27 cellular contexts compared by ENCODE assay signal in the genomic region with DNA sequence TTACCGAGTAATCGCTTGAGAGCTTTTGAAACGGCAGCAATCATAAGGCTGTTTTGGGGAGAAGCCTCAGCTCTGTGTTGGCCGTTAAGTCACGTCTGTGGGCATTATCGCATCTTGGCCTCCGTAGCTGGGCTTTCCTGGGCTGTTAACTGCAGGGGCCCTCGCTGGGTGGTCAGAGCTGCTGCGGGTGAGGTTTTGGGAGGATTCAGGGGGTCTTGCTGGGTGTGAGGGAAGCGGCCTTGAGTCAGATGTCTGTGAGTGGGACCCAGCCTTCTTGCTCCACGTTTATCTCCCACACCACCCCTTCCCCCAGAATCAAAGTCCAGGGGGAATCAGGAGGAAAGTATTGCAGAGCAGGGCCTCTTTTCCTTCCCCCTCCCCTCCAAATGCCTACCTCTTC. TPM values are rescaled to one million over a fixed set of nuclear protein-coding genes. Genes with fewer than 3 reads are reported as not detected.
"Had no signal": no experiment of that assay in that cellular context is flagged by ENCODE, and none has a peak within 500 bp of the region (broad histone marks: within the 10 kb centered on the region; RNA-seq: fewer than 3 reads in every experiment).

No MANE protein-coding gene starts in this region.

- H3K36me3 Mint-ChIP-seq: mesothelial cell of epicardium; naive thymus-derived CD4-positive, alpha-beta T cell; natural killer cell treated with Interleukin-12 subunit alpha and Interleukin-12 subunit beta and Interleukin-15 and Interleukin-18, amount 100 ng/mL, for 72 hours; stimulated activated effector memory CD8-positive, alpha-beta T cell treated with anti-CD3 and anti-CD28 coated beads, Interleukin-12 subunit alpha, Interleukin-12 subunit beta, amount 100 ng/mL, for 72 hours had no signal

- H3K9me3 Mint-ChIP-seq: mesothelial cell of epicardium; naive thymus-derived CD4-positive, alpha-beta T cell; natural killer cell treated with Interleukin-12 subunit alpha and Interleukin-12 subunit beta and Interleukin-15 and Interleukin-18, amount 100 ng/mL, for 72 hours; neural crest cell; stimulated activated effector memory CD8-positive, alpha-beta T cell treated with anti-CD3 and anti-CD28 coated beads, Interleukin-12 subunit alpha, Interleukin-12 subunit beta, amount 100 ng/mL, for 72 hours; stimulated activated naive CD8-positive, alpha-beta T cell treated with anti-CD3 and anti-CD28 coated beads, Interleukin-15, Interleukin-2, amounts not matched to agents 100 ng/mL and 50 ng/mL, for 24 hours had no signal

- H3K4me1 Mint-ChIP-seq: naive thymus-derived CD4-positive, alpha-beta T cell; stimulated activated effector memory CD8-positive, alpha-beta T cell treated with anti-CD3 and anti-CD28 coated beads, Interleukin-12 subunit alpha, Interleukin-12 subunit beta, amount 100 ng/mL, for 72 hours had no signal

- H3K27me3 ChIP-seq: ovary had no signal

- H3K27ac ChIP-seq: heart left ventricle, left ventricle myocardium inferior, ovary, spleen, tibial nerve, upper lobe of left lung had no signal

- DNase-seq: glutamatergic neuron; heart left ventricle; hypothalamus; kidney glomerular epithelial cell; left cardiac atrium; left ventricle myocardium inferior; mesendoderm; mucosa of descending colon; naive thymus-derived CD4-positive, alpha-beta T cell; nucleus accumbens; ovary; right cardiac atrium; small intestine; spleen; stimulated activated CD4-positive, alpha-beta T cell treated with anti-CD3 and anti-CD28 coated beads, Interleukin-4, amount 100 ng/mL, for 24 hours; stimulated activated naive CD4-positive, alpha-beta T cell; upper lobe of left lung had no signal

- H3K36me3 ChIP-seq: heart left ventricle, left ventricle myocardium inferior, ovary, spleen, tibial nerve, upper lobe of left lung had no signal

- H3K4me3 ChIP-seq: heart left ventricle, left ventricle myocardium inferior, lung, mucosa of descending colon, ovary, spleen, tibial nerve, upper lobe of left lung had no signal

- H3K27ac Mint-ChIP-seq: mesothelial cell of epicardium; naive thymus-derived CD4-positive, alpha-beta T cell; natural killer cell treated with Interleukin-12 subunit alpha and Interleukin-12 subunit beta and Interleukin-15 and Interleukin-18, amount 100 ng/mL, for 72 hours; progenitor cell of endocrine pancreas; stimulated activated effector memory CD8-positive, alpha-beta T cell treated with anti-CD3 and anti-CD28 coated beads, Interleukin-12 subunit alpha, Interleukin-12 subunit beta, amount 100 ng/mL, for 72 hours; stimulated activated naive CD8-positive, alpha-beta T cell treated with anti-CD3 and anti-CD28 coated beads, Interleukin-15, Interleukin-2, amounts not matched to agents 100 ng/mL and 50 ng/mL, for 24 hours had no signal

- H3K9me3 ChIP-seq: heart left ventricle, left ventricle myocardium inferior, mucosa of descending colon, ovary, spleen, tibial nerve, upper lobe of left lung had no signal

- H3K4me3 Mint-ChIP-seq: mesothelial cell of epicardium; naive thymus-derived CD4-positive, alpha-beta T cell; natural killer cell treated with Interleukin-12 subunit alpha and Interleukin-12 subunit beta and Interleukin-15 and Interleukin-18, amount 100 ng/mL, for 72 hours; neural crest cell; stimulated activated effector memory CD8-positive, alpha-beta T cell treated with anti-CD3 and anti-CD28 coated beads, Interleukin-12 subunit alpha, Interleukin-12 subunit beta, amount 100 ng/mL, for 72 hours; stimulated activated naive CD8-positive, alpha-beta T cell treated with anti-CD3 and anti-CD28 coated beads, Interleukin-15, Interleukin-2, amounts not matched to agents 100 ng/mL and 50 ng/mL, for 24 hours had no signal

- ATAC-seq: heart left ventricle; left cardiac atrium; mucosa of descending colon; naive thymus-derived CD4-positive, alpha-beta T cell; natural killer cell treated with Interleukin-12 subunit alpha and Interleukin-12 subunit beta and Interleukin-15 and Interleukin-18, amount 100 ng/mL, for 72 hours; right cardiac atrium; sciatic nerve; stimulated activated effector memory CD8-positive, alpha-beta T cell treated with anti-CD3 and anti-CD28 coated beads, Interleukin-12 subunit alpha, Interleukin-12 subunit beta, amount 100 ng/mL, for 72 hours had no signal

RNA-seq across cellular contexts. Expression of gene APCDD1L, which starts 3.2 kb away (rescaled TPM):
- total RNA-seq: mesothelial cell of epicardium; naive thymus-derived CD4-positive, alpha-beta T cell; natural killer cell treated with Interleukin-12 subunit alpha and Interleukin-12 subunit beta and Interleukin-15 and Interleukin-18, amount 100 ng/mL, for 72 hours; neural crest cell; progenitor cell of endocrine pancreas; temporal lobe had no signal
